21 cellular contexts compared by ENCODE assay signal in genomic region chr10:14477408-14477710, GRCh38.
DNase-seq lines count a peak whose midpoint lies in the region; ATAC-seq lines count a peak whose summit lies in the region.
"Had no signal": no experiment of that assay in that cellular context is flagged by ENCODE, and none has a peak within 500 bp of the region (broad histone marks: within the 10 kb centered on the region; RNA-seq: fewer than 3 reads in every experiment).

No MANE protein-coding gene starts in this region.

- no peak for ATAC-seq in HG03354 (IDR thresholded peaks at IDR 0.05; ENCODE audit: poor library complexity, severe bottlenecking, unreplicated experiment)
- ATAC-seq: HCT116, PC-3, sciatic nerve, T-cell had no signal

- DNase-seq in ELR (ENCODE audit: low read depth) (peak; percentile 60), NCI-H226 (peak; percentile 41), fibroblast of gingiva (ENCODE audit: low read depth) (peak; percentile 70), stromal cell of bone marrow (ENCODE audit: low read depth) (peak; percentile 58), nucleus accumbens (lab: John Stamatoyannopoulos, UW) (no peak), DMS114 treated with DMSO at 0.1 percent for 48 hours (lab: John Stamatoyannopoulos, UW; ENCODE audit: unreplicated experiment) (no peak)
- DNase-seq: activated T-cell treated with anti-CD3 and anti-CD28 coated beads, Interleukin-2, amount 50 U/mL, for 1 hour; hippocampal formation; KG1; left ventricle myocardium inferior; midbrain; NCI-H1048; NCI-H2029; NCI-H345; NCI-H82; SHP77 treated with DMSO at 0.1 percent for 48 hours; T-cell had no signal

Comparison
In these comparisons a context has a peak if more than half of its experiments do, and no peak if none do; other contexts are left out.
1. DNase-seq: peak in ELR (single experiment), NCI-H226 (single experiment), fibroblast of gingiva (single experiment) and stromal cell of bone marrow (single experiment); none in nucleus accumbens (0 of 56) and DMS114 treated with DMSO at 0.1 percent for 48 hours (single experiment).